Comparison of ENCODE assay signal across 8 cellular contexts in genomic region chr7:94374231-94374630, GRCh38. TPM values are rescaled to one million over a fixed set of nuclear protein-coding genes. Genes with fewer than 3 reads are reported as not detected.
DNase-seq lines count a peak whose midpoint lies in the region; ATAC-seq and TF ChIP-seq lines count a peak whose summit lies in the region.

No MANE protein-coding gene starts in this region.

- ATAC-seq in body of pancreas (peak; percentile 67), HG02610 (IDR thresholded peaks at IDR 0.05; ENCODE audit: unreplicated experiment) (no peak)

- H3K23ac ChIP-seq in H9 (ENCODE audit: insufficient read length, low read depth, low read length), result no peak overlapping the region

- H3K9ac ChIP-seq in H9 (ENCODE audit: extremely low read depth, insufficient read length, low read length), result no peak overlapping the region

- DNase-seq in H9, result peak; percentile 50
- peak; percentile 21 to 55 (median 44) for DNase-seq in body of pancreas
- DNase-seq in iris pigment epithelial cell (ENCODE audit: low read depth), result peak; percentile 96
- DNase-seq in DMS114 treated with DMSO at 0.1 percent for 48 hours (lab: John Stamatoyannopoulos, UW; ENCODE audit: unreplicated experiment), result no peak
- DNase-seq in BE2C, result no peak
- no peak for DNase-seq in T-helper 9 cell

- H3K36me3 Mint-ChIP-seq in H9 (ENCODE audit: insufficient read depth in 1 of 3, low read depth in 3 of 3), result no peaks in the 10 kb centered on the region; a peak in 1 of 7 replicates

- no peaks in the 10 kb centered on the region; a peak in 1 of 5 replicates for H3K9me3 Mint-ChIP-seq in H9

- no peak overlapping the region; a peak in 1 of 7 replicates for H3K27ac Mint-ChIP-seq in H9

- no peaks in the 10 kb centered on the region for H3K79me2 ChIP-seq in H9 (ENCODE audit: insufficient read depth, low read length)

- no peak for TF ChIP-seq CTCF in H9 (conservative IDR thresholded peaks at IDR 0.05)
- TF ChIP-seq CTCF in body of pancreas (IDR thresholded peaks at IDR 0.05), result no peak
- no peak for TF ChIP-seq CTCF in BE2C (IDR thresholded peaks at IDR 0.05; ENCODE audit: low read depth, low read length)

- H4K8ac ChIP-seq in H9 (replicated peaks; ENCODE audit: insufficient read length, low read depth, low read length), result no peak overlapping the region

- H3K56ac ChIP-seq in H9 (ENCODE audit: insufficient read length, low read depth, low read length), result no peak overlapping the region

- intact Hi-C loops in body of pancreas (cut with DNase I), result no loop called here

- no peak overlapping the region for H3K4ac ChIP-seq in H9 (ENCODE audit: low read depth, low read length)

- H3K9me3 ChIP-seq in H9 (ENCODE audit: control insufficient read depth, low read depth, low read length), result no peaks in the 10 kb centered on the region
- H3K9me3 ChIP-seq in body of pancreas, result no peaks in the 10 kb centered on the region
- no peaks in the 10 kb centered on the region for H3K9me3 ChIP-seq in BE2C

- no peaks in the 10 kb centered on the region for H3K79me1 ChIP-seq in H9 (ENCODE audit: insufficient read depth, low read depth, low read length, poor library complexity, severe bottlenecking)

- WGBS in H9 (ENCODE audit: extremely low coverage, insufficient read length, low lambda C conversion rate), result no CpG with 5 or more reads among the region's 2 CpGs
- 6 to 15% methylated on average over 2 of the region's 2 CpGs for WGBS in body of pancreas, 2 donors

- no peak overlapping the region for H3K18ac ChIP-seq in H9 (ENCODE audit: insufficient read length, low read depth, low read length)

- H2AK5ac ChIP-seq in H9 (ENCODE audit: insufficient read length, low read length), result no peak overlapping the region

- no peak overlapping the region for H2BK15ac ChIP-seq in H9 (ENCODE audit: low read depth, low read length)

- H3K4me3 Mint-ChIP-seq in H9, result no peak overlapping the region

- no peaks in the 10 kb centered on the region for H4K20me1 ChIP-seq in H9 (ENCODE audit: control insufficient read depth, insufficient read depth, insufficient read length)

- peaks cover 5% of the 10 kb centered on the region; the same call in 1 of the 2 replicates for H3K4me1 ChIP-seq in H9 (ENCODE audit: insufficient read depth, low read length)
- no peaks in the 10 kb centered on the region for H3K4me1 ChIP-seq in body of pancreas
- no peaks in the 10 kb centered on the region for H3K4me1 ChIP-seq in BE2C

- H3K27me3 ChIP-seq in H9 (ENCODE audit: insufficient read depth, low read length) (no peaks in the 10 kb centered on the region), body of pancreas (no peaks in the 10 kb centered on the region), BE2C (0 out of 2 replicates have a peak, but pooled peaks cover 7% of the 10 kb centered on the region)

- H3K4me1 Mint-ChIP-seq in H9, result peaks cover 20 to 24% of the 10 kb centered on the region in 2 experiments

- no peak overlapping the region for H3K27ac ChIP-seq in H9 (ENCODE audit: insufficient read length, low read depth, low read length)
- H3K27ac ChIP-seq in body of pancreas, result peak overlapping the region in 1 of 4 donors; percentile 26
- H3K27ac ChIP-seq in skin epidermis, result peak overlapping the region in 19 of 21 experiments; percentile 24 to 91 (median 65)

- no peak overlapping the region for H2BK120ac ChIP-seq in H9 (ENCODE audit: low read depth, low read length, poor library complexity, severe bottlenecking)

- H3K14ac ChIP-seq in H9 (ENCODE audit: insufficient read depth, low read length), result no peak overlapping the region

- H2BK20ac ChIP-seq in H9 (ENCODE audit: low read depth, low read length, poor library complexity, severe bottlenecking), result no peak overlapping the region

- H3K36me3 ChIP-seq in body of pancreas (replicated peaks in 1 of 2; ENCODE audit: insufficient read depth in 1 of 2, low read depth in 2 of 2) (no peaks in the 10 kb centered on the region), BE2C (no peaks in the 10 kb centered on the region)

- H3K4me3 ChIP-seq in body of pancreas (no peak overlapping the region), skin epidermis (peak overlapping the region in 1 of 7 experiments; percentile 20), BE2C (ENCODE audit: low read depth, low read length) (no peak overlapping the region)

- no peak overlapping the region for H2BK12ac ChIP-seq in H9 (ENCODE audit: insufficient read length, low read depth, low read length)

- no peak overlapping the region for H4K5ac ChIP-seq in H9 (ENCODE audit: insufficient read length, low read depth, low read length)

- no peaks in the 10 kb centered on the region for H3K27me3 Mint-ChIP-seq in H9 (ENCODE audit: low read depth)

- H3K23me2 ChIP-seq in H9 (ENCODE audit: insufficient read length, low read depth, low read length, poor library complexity, severe bottlenecking), result no peaks in the 10 kb centered on the region

- no peak overlapping the region for H4K91ac ChIP-seq in H9 (ENCODE audit: insufficient read length, low read depth, low read length)

- no peak overlapping the region for H2BK5ac ChIP-seq in H9 (ENCODE audit: insufficient read length, low read length)

- TF ChIP-seq POLR2A in body of pancreas (IDR thresholded peaks at IDR 0.05), result no peak

- H3T11ph ChIP-seq in H9 (ENCODE audit: low read length), result no peak overlapping the region

- H2AFZ ChIP-seq in H9 (ENCODE audit: low read length), result no peak overlapping the region

- no peak overlapping the region for H3K4me2 ChIP-seq in H9 (ENCODE audit: insufficient read depth, insufficient read length, low read length)

RNA-seq across cellular contexts. Expression of gene COL1A2, which starts 20.5 kb away (rescaled TPM):
- total RNA-seq in H9 (2021) (42.1 and 42.8 TPM in 2 replicates), body of pancreas (100 to 1,000 TPM in 1 of 2 donors, 10 to 100 TPM in 1; 54.0 to 107 TPM)
- not detected for polyA plus RNA-seq in BE2C (2012; ENCODE audit: insufficient read depth, insufficient read length, low read depth)

Comparison
In these comparisons a context has a peak if more than half of its experiments do, and no peak if none do; other contexts are left out.
1. DNase-seq: peak in H9 (single experiment), body of pancreas (4 of 4) and iris pigment epithelial cell (single experiment); none in DMS114 treated with DMSO at 0.1 percent for 48 hours (single experiment), BE2C (single experiment) and T-helper 9 cell (single experiment).